In genomic region chr9:107008447-107008846, GRCh38 we compare ENCODE assay signal across 19 cellular contexts.
DNase-seq lines count a peak whose midpoint lies in the region; ATAC-seq, FAIRE-seq and TF ChIP-seq lines count a peak whose summit lies in the region.
"Had no signal": no experiment of that assay in that cellular context is flagged by ENCODE, and none has a peak within 500 bp of the region (broad histone marks: within the 10 kb centered on the region; RNA-seq: fewer than 3 reads in every experiment).

No MANE protein-coding gene starts in this region.

- peak; percentile 80 for ATAC-seq in left colon
- ATAC-seq: HepG2 had no signal

- no peak overlapping the region for H3K9ac ChIP-seq in neural progenitor cell

- H3K4me3 Mint-ChIP-seq in neural progenitor cell: no peak overlapping the region
- H3K4me3 Mint-ChIP-seq: CD4-positive, alpha-beta T cell; H9 had no signal

- peaks cover 80% of the 10 kb centered on the region for H3K36me3 Mint-ChIP-seq in neural progenitor cell

- no peaks in the 10 kb centered on the region for H3K27me3 Mint-ChIP-seq in neural progenitor cell (ENCODE audit: insufficient read depth, low read depth)
- H3K27me3 Mint-ChIP-seq: CD4-positive, alpha-beta T cell had no signal

- H3K79me2 ChIP-seq in neural progenitor cell (ENCODE audit: low read depth): peaks cover 45% of the 10 kb centered on the region

- H3K9me3 ChIP-seq in neural progenitor cell (ENCODE audit: low read depth): no peaks in the 10 kb centered on the region

- peak; percentile 58 for FAIRE-seq in H54 (lab: Jason Lieb, UNC)
- FAIRE-seq: A204.1, G401.6, GM12891, HepG2 had no signal

- peak overlapping the region; percentile 71 for H3K4me2 ChIP-seq in neural progenitor cell

- intact Hi-C loops in left colon (cut with DNase I, micrococcal nuclease): no loop called here

- DNase-seq in D341Med (ENCODE audit: low spot score) (peak; percentile 50), H54 (ENCODE audit: insufficient read length, low spot score) (no peak), left colon (no peak), neural progenitor cell (ENCODE audit: low spot score) (no peak), MV-4-11 (lab: John Stamatoyannopoulos, UW) (no peak), GOT3 (lab: John Stamatoyannopoulos, UW) (no peak), H7 (no peak)
- no peak for DNase-seq in activated T-cell treated with anti-CD3 and anti-CD28 coated beads, Interleukin-2, amount 50 U/mL, for 1 hour
- DNase-seq: AML-193; CD4-positive, alpha-beta T cell; H9; Karpas-422; KBM-7 had no signal

- TF ChIP-seq CTCF in neural progenitor cell (IDR thresholded peaks at IDR 0.05): no peak

- H3K36me3 ChIP-seq in neural progenitor cell (peaks cover 36% of the 10 kb centered on the region), H7 (replicated peaks; ENCODE audit: control insufficient read depth, insufficient read depth, low read length) (peaks cover 9% of the 10 kb centered on the region; the same call in 1 of the 2 replicates)

- H3F3A ChIP-seq in neural progenitor cell (ENCODE audit: low read depth): peaks cover 50% of the 10 kb centered on the region

- H3K4me1 ChIP-seq in neural progenitor cell: peaks cover 42% of the 10 kb centered on the region

- no peak overlapping the region for H3K4me3 ChIP-seq in neural progenitor cell
- H3K4me3 ChIP-seq in H7 (ENCODE audit: insufficient read depth, low read depth, low read length): no peak overlapping the region

- peaks cover 39% of the 10 kb centered on the region for H3K4me1 Mint-ChIP-seq in neural progenitor cell
- H3K4me1 Mint-ChIP-seq: IgD-negative memory B cell had no signal

- H3K27me3 ChIP-seq in neural progenitor cell: no peaks in the 10 kb centered on the region
- no peaks in the 10 kb centered on the region for H3K27me3 ChIP-seq in H7 (ENCODE audit: control insufficient read depth, insufficient read depth, low read length)

- H2AFZ ChIP-seq in neural progenitor cell (replicated peaks): no peak overlapping the region

- H3K9me3 Mint-ChIP-seq in neural progenitor cell: peaks cover 26% of the 10 kb centered on the region
- H3K9me3 Mint-ChIP-seq: H9 had no signal

- no peak for TF ChIP-seq POLR2A in H54 (IDR thresholded peaks at IDR 0.05; ENCODE audit: low read depth, low read length)

- no peak overlapping the region for H3K27ac ChIP-seq in neural progenitor cell
- H3K27ac ChIP-seq: C4-2B had no signal

- no peaks in the 10 kb centered on the region for H4K20me1 ChIP-seq in neural progenitor cell (ENCODE audit: low read depth)

- peak overlapping the region; percentile 79 for H3K27ac Mint-ChIP-seq in neural progenitor cell
- H3K27ac Mint-ChIP-seq: CD4-positive, alpha-beta T cell; IgD-negative memory B cell had no signal
